ENCODE assay signal across 8 cellular contexts in the genomic region with DNA sequence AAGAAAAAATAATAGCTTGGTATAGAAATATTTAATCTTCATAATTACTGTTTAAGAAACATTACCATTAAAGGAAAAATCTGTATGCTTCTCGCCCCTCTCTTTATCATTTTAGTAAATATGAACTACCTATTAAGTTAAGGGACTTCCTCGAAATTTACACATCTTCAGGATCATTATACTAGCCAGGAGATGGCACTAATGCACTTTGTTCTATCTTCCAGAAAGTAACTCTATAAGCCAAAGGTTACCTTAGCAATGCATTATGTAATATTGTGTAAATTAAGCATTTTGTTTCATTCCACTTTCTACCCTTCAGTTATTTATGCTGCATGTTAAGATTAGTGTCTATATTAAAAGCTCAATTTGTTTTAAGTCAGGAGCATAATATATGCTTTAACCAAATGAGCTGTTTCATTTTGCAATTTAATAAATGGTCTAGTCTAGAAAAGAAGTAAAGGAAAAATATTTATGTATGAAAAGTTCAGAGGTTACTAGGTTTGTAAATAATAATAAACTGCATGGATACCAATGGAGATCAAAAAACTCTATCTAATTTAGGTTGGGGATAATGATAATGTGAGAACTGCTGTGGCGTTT.
A peak's percentile ranks its signal among the peaks of the same experiment; 100 is the strongest.
DNase-seq lines count a peak whose midpoint lies in the region; ATAC-seq, FAIRE-seq and TF ChIP-seq lines count a peak whose summit lies in the region.
"Had no signal": no experiment of that assay in that cellular context is flagged by ENCODE, and none has a peak within 500 bp of the region (broad histone marks: within the 10 kb centered on the region; RNA-seq: fewer than 3 reads in every experiment).

No MANE protein-coding gene starts in this region.

- H3K79me2 ChIP-seq in GM23248 (ENCODE audit: insufficient read depth) (no peaks in the 10 kb centered on the region), astrocyte (ENCODE audit: insufficient read depth, low read length) (no peaks in the 10 kb centered on the region)

- no peak overlapping the region for H3K4me3 Mint-ChIP-seq in astrocyte (ENCODE audit: unreplicated experiment)
- no peak overlapping the region for H3K4me3 Mint-ChIP-seq in progenitor cell of endocrine pancreas (ENCODE audit: low read depth)
- H3K4me3 Mint-ChIP-seq in effector memory CD8-positive, alpha-beta T cell = no peak overlapping the region
- H3K4me3 Mint-ChIP-seq in CD8-positive, alpha-beta memory T cell = no peak overlapping the region
- H3K4me3 Mint-ChIP-seq: stimulated activated naive B cell treated with anti-CD40 and anti-IgM and Interleukin-4, amounts not matched to agents 10 μg/mL and 1 μg/mL and 100 μg/mL, for 72 hours had no signal

- DNase-seq in GM23248 = peak; percentile 3
- DNase-seq in NCI-H1694 treated with DMSO at 0.1 percent for 48 hours (lab: John Stamatoyannopoulos, UW) = peak; percentile 80
- peak; percentile 6 for DNase-seq in astrocyte (ENCODE audit: low read depth)
- DNase-seq in progenitor cell of endocrine pancreas (ENCODE audit: low spot score, unreplicated experiment) = no peak
- DNase-seq in effector memory CD8-positive, alpha-beta T cell = no peak
- DNase-seq in CD8-positive, alpha-beta memory T cell = no peak
- DNase-seq: stimulated activated naive B cell treated with anti-CD40 and anti-IgM and Interleukin-4, amounts not matched to agents 10 μg/mL and 1 μg/mL and 100 μg/mL, for 72 hours had no signal

- no peaks in the 10 kb centered on the region for H3K4me1 Mint-ChIP-seq in astrocyte (ENCODE audit: low read depth, unreplicated experiment)
- H3K4me1 Mint-ChIP-seq in progenitor cell of endocrine pancreas (ENCODE audit: low read depth) = no peaks in the 10 kb centered on the region
- no peaks in the 10 kb centered on the region for H3K4me1 Mint-ChIP-seq in effector memory CD8-positive, alpha-beta T cell (ENCODE audit: low read depth in 2 of 2)
- no peaks in the 10 kb centered on the region for H3K4me1 Mint-ChIP-seq in CD8-positive, alpha-beta memory T cell

- CTCF ChIA-PET in CD8-positive, alpha-beta memory T cell (lab: Charles Lee) = no interaction called here

- 0 out of 2 replicates have a peak, but pooled peaks cover 3% of the 10 kb centered on the region for H3K9me2 ChIP-seq in GM23248 (ENCODE audit: insufficient read depth)

- H3K36me3 ChIP-seq in GM23248 (ENCODE audit: low read depth) (no peaks in the 10 kb centered on the region), astrocyte (ENCODE audit: insufficient read depth, low read length) (no peaks in the 10 kb centered on the region)
- H3K36me3 ChIP-seq in CD8-positive, alpha-beta memory T cell (ENCODE audit: insufficient read depth, low read length) = no peaks in the 10 kb centered on the region

- no peak for TF ChIP-seq CTCF in astrocyte (IDR thresholded peaks at IDR 0.05; ENCODE audit: insufficient read depth, low read depth, low read length)
- TF ChIP-seq CTCF in progenitor cell of endocrine pancreas (IDR thresholded peaks at IDR 0.05; ENCODE audit: unreplicated experiment) = peak; percentile 42

- H3K4me3 ChIP-seq in GM23248 = no peak overlapping the region
- no peak overlapping the region for H3K4me3 ChIP-seq in astrocyte (ENCODE audit: insufficient read depth, low read depth, low read length)
- no peak overlapping the region for H3K4me3 ChIP-seq in CD8-positive, alpha-beta memory T cell (ENCODE audit: low read length)

- no peaks in the 10 kb centered on the region for H4K20me1 ChIP-seq in GM23248 (ENCODE audit: insufficient read depth)
- no peaks in the 10 kb centered on the region for H4K20me1 ChIP-seq in astrocyte (ENCODE audit: insufficient read depth, low read length)

- H3K9me3 ChIP-seq in GM23248 (ENCODE audit: low read depth) (no peaks in the 10 kb centered on the region), astrocyte (ENCODE audit: insufficient read depth, low read depth, low read length) (no peaks in the 10 kb centered on the region)
- H3K9me3 ChIP-seq in CD8-positive, alpha-beta memory T cell (ENCODE audit: low read length) = no peaks in the 10 kb centered on the region

- H3K27me3 ChIP-seq in GM23248 (replicated peaks; ENCODE audit: insufficient read depth) (no peaks in the 10 kb centered on the region), astrocyte (ENCODE audit: insufficient read depth, low read length) (no peaks in the 10 kb centered on the region)
- no peaks in the 10 kb centered on the region for H3K27me3 ChIP-seq in CD8-positive, alpha-beta memory T cell (ENCODE audit: insufficient read depth, low read length, poor library complexity, severe bottlenecking)

- 4% methylated on average over 3 of the region's 3 CpGs for WGBS in GM23248 (ENCODE audit: low coverage in 1 of 2, low lambda C conversion rate in 2 of 2, missing lambda C conversion rate in 2 of 2), 2 experiments

- POLR2A ChIA-PET in CD8-positive, alpha-beta memory T cell (lab: Charles Lee) = no interaction called here

- no peaks in the 10 kb centered on the region for H3F3A ChIP-seq in GM23248 (ENCODE audit: insufficient read depth)

- in situ Hi-C loops in GM23248 (cut with MboI) = no loop called here

- H3K27ac ChIP-seq in GM23248 (no peak overlapping the region), astrocyte (ENCODE audit: low read depth, low read length) (no peak overlapping the region)
- no peak overlapping the region for H3K27ac ChIP-seq in CD8-positive, alpha-beta memory T cell (ENCODE audit: low read depth, low read length)

- H3K9me3 Mint-ChIP-seq in astrocyte (ENCODE audit: unreplicated experiment) = no peaks in the 10 kb centered on the region
- H3K9me3 Mint-ChIP-seq in progenitor cell of endocrine pancreas (ENCODE audit: low read depth) = peaks cover 8% of the 10 kb centered on the region
- H3K9me3 Mint-ChIP-seq in effector memory CD8-positive, alpha-beta T cell = no peaks in the 10 kb centered on the region
- peaks cover 0 to 6% (median 0%) of the 10 kb centered on the region in 5 donors for H3K9me3 Mint-ChIP-seq in CD8-positive, alpha-beta memory T cell

- H3K36me3 Mint-ChIP-seq in astrocyte (ENCODE audit: low read depth, unreplicated experiment) (no peaks in the 10 kb centered on the region), progenitor cell of endocrine pancreas (ENCODE audit: insufficient read depth) (no peaks in the 10 kb centered on the region)
- H3K36me3 Mint-ChIP-seq in effector memory CD8-positive, alpha-beta T cell (ENCODE audit: insufficient read depth) = no peaks in the 10 kb centered on the region
- H3K36me3 Mint-ChIP-seq in CD8-positive, alpha-beta memory T cell = no peaks in the 10 kb centered on the region

- H3K27me3 Mint-ChIP-seq in astrocyte (ENCODE audit: low read depth, unreplicated experiment) (no peaks in the 10 kb centered on the region), progenitor cell of endocrine pancreas (no peaks in the 10 kb centered on the region)
- no peaks in the 10 kb centered on the region for H3K27me3 Mint-ChIP-seq in effector memory CD8-positive, alpha-beta T cell
- no peaks in the 10 kb centered on the region for H3K27me3 Mint-ChIP-seq in CD8-positive, alpha-beta memory T cell
- H3K27me3 Mint-ChIP-seq: stimulated activated naive B cell treated with anti-CD40 and anti-IgM and Interleukin-4, amounts not matched to agents 10 μg/mL and 1 μg/mL and 100 μg/mL, for 72 hours had no signal

- H2AFZ ChIP-seq in GM23248 (no peak overlapping the region), astrocyte (ENCODE audit: low read depth, low read length) (no peak overlapping the region)

- no peak for FAIRE-seq in astrocyte (lab: Jason Lieb, UNC)

- no peak overlapping the region for H3K4me2 ChIP-seq in GM23248 (ENCODE audit: unreplicated experiment)
- H3K4me2 ChIP-seq in astrocyte (ENCODE audit: low read length) = no peak overlapping the region

- H3K4me1 ChIP-seq in GM23248 (ENCODE audit: insufficient read depth) (no peaks in the 10 kb centered on the region), astrocyte (ENCODE audit: insufficient read depth, low read length) (no peaks in the 10 kb centered on the region)
- no peaks in the 10 kb centered on the region for H3K4me1 ChIP-seq in CD8-positive, alpha-beta memory T cell (ENCODE audit: insufficient read depth, low read length)

- no peak overlapping the region for H3K9ac ChIP-seq in GM23248
- no peak overlapping the region for H3K9ac ChIP-seq in astrocyte (ENCODE audit: low read length)

- H3K27ac Mint-ChIP-seq in astrocyte (ENCODE audit: unreplicated experiment) = no peak overlapping the region
- H3K27ac Mint-ChIP-seq in progenitor cell of endocrine pancreas = no peak overlapping the region
- H3K27ac Mint-ChIP-seq in effector memory CD8-positive, alpha-beta T cell = no peak overlapping the region
- H3K27ac Mint-ChIP-seq in CD8-positive, alpha-beta memory T cell = no peak overlapping the region
- H3K27ac Mint-ChIP-seq: stimulated activated naive B cell treated with anti-CD40 and anti-IgM and Interleukin-4, amounts not matched to agents 10 μg/mL and 1 μg/mL and 100 μg/mL, for 72 hours had no signal

- ATAC-seq in GM19023 (IDR thresholded peaks at IDR 0.05; ENCODE audit: unreplicated experiment) = no peak
- no peak for ATAC-seq in effector memory CD8-positive, alpha-beta T cell (replicated peaks)
- ATAC-seq: stimulated activated naive B cell treated with anti-CD40 and anti-IgM and Interleukin-4, amounts not matched to agents 10 μg/mL and 1 μg/mL and 100 μg/mL, for 72 hours had no signal

Comparison
In these comparisons a context has a peak if more than half of its experiments do, and no peak if none do; other contexts are left out.
1. DNase-seq: peak in GM23248 (single experiment), NCI-H1694 treated with DMSO at 0.1 percent for 48 hours (single experiment) and astrocyte (single experiment); none in progenitor cell of endocrine pancreas (single experiment), effector memory CD8-positive, alpha-beta T cell (0 of 3) and CD8-positive, alpha-beta memory T cell (0 of 5).